Comparison of ENCODE assay signal across 10 cellular contexts in the genomic region with DNA sequence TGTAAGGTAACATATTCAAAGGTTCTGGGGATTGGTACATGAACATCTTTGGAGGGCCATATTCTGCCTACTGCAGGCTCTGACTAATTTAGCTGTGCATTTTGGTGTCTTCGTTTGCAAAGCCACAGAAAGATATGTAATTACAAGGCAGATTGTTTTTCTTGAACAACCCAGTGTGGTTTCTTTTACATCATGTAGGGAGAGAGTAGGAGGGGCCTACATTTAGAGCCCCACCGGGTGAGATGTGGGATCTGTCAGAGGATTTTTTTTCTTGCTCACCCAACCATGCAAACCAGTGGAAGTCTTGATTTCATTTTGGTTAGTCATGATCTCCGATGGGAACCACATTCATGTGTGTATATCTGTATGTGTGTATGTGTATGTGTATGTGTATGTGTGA.
A peak's percentile ranks its signal among the peaks of the same experiment; 100 is the strongest.
DNase-seq lines count a peak whose midpoint lies in the region; ATAC-seq and TF ChIP-seq lines count a peak whose summit lies in the region.
"Had no signal": no experiment of that assay in that cellular context is flagged by ENCODE, and none has a peak within 500 bp of the region (broad histone marks: within the 10 kb centered on the region; RNA-seq: fewer than 3 reads in every experiment).

No MANE protein-coding gene starts in this region.

- no peak for TF ChIP-seq EP300 in upper lobe of left lung (IDR thresholded peaks at IDR 0.05)

- intact Hi-C loops in left colon (cut with DNase I, micrococcal nuclease), result no loop called here

- no peak overlapping the region for H3K4me3 ChIP-seq in upper lobe of left lung

- 69 to 73% methylated on average over 3 of the region's 3 CpGs for WGBS in upper lobe of left lung, 2 donors

- no peaks in the 10 kb centered on the region for H3K27me3 ChIP-seq in upper lobe of left lung

- no peaks in the 10 kb centered on the region for H3K4me1 ChIP-seq in upper lobe of left lung

- peak; percentile 88 for DNase-seq in kidney tubule cell (ENCODE audit: low spot score)
- no peak for DNase-seq in left colon
- DNase-seq in RWPE1 (ENCODE audit: low spot score), result no peak
- no peak for DNase-seq in upper lobe of left lung
- DNase-seq: H9, midbrain had no signal

- no peaks in the 10 kb centered on the region for H3K9me3 ChIP-seq in upper lobe of left lung

- TF ChIP-seq CTCF in RWPE1 (conservative IDR thresholded peaks at IDR 0.05; ENCODE audit: low read depth) (no peak), upper lobe of left lung (IDR thresholded peaks at IDR 0.05) (no peak)

- CTCF ChIA-PET in RWPE1 (lab: Yijun Ruan, JAX), result no interaction called here

- H3K27ac ChIP-seq in RWPE1 (no peak overlapping the region), upper lobe of left lung (no peak overlapping the region)

- POLR2A ChIA-PET in RWPE1 (lab: Yijun Ruan, JAX; ENCODE audit: low non-redundant PET), result no interaction called here

- TF ChIP-seq POLR2A in upper lobe of left lung (IDR thresholded peaks at IDR 0.05), result no peak

- H3K36me3 ChIP-seq in upper lobe of left lung, result no peaks in the 10 kb centered on the region

- ATAC-seq in GM18907 (IDR thresholded peaks at IDR 0.05; ENCODE audit: unreplicated experiment), result peak; percentile 73
- peak; percentile 73 for ATAC-seq in GM21825 (IDR thresholded peaks at IDR 0.05; ENCODE audit: unreplicated experiment)
- ATAC-seq in HG03565 (IDR thresholded peaks at IDR 0.05; ENCODE audit: unreplicated experiment), result peak; percentile 86
- ATAC-seq in left colon, result no peak
- no peak for ATAC-seq in upper lobe of left lung (ENCODE audit: low FRiP score in 2 of 2)
- ATAC-seq: Panc1 had no signal

Comparison
In these comparisons a context has a peak if more than half of its experiments do, and no peak if none do; other contexts are left out.
1. ATAC-seq: peak in GM18907 (single experiment), GM21825 (single experiment) and HG03565 (single experiment); none in left colon (single experiment) and upper lobe of left lung (0 of 2).